In genomic region chr4:56850910-56851309, GRCh38 we compare ENCODE assay signal across 9 cellular contexts. TPM values are rescaled to one million over a fixed set of nuclear protein-coding genes. Genes with fewer than 3 reads are reported as not detected.
"Had no signal": no experiment of that assay in that cellular context is flagged by ENCODE, and none has a peak within 500 bp of the region (broad histone marks: within the 10 kb centered on the region; RNA-seq: fewer than 3 reads in every experiment).

No MANE protein-coding gene starts in this region.

- H3K27ac ChIP-seq: HL-60, KMS-11 had no signal

- H3K4me3 ChIP-seq: K562 had no signal

- DNase-seq: IMR-90, KBM-7, KG1 had no signal

- H3K4me2 ChIP-seq: KMS-11 had no signal

RNA-seq across cellular contexts. Expression of gene SPINK2, which starts 29.4 kb away (rescaled TPM):
- total RNA-seq: HepG2, HT-29, HT1080, IMR-90, K562 had no signal
- polyA plus RNA-seq: HepG2, IMR-90, K562 had no signal
